Comparison of ENCODE assay signal across 8 cellular contexts in genomic region chr16:57187508-57187854, GRCh38. TPM values are rescaled to one million over a fixed set of nuclear protein-coding genes. Genes with fewer than 3 reads are reported as not detected.
DNase-seq lines count a peak whose midpoint lies in the region; ATAC-seq and TF ChIP-seq lines count a peak whose summit lies in the region.

No MANE protein-coding gene starts in this region.

- H3K27me3 Mint-ChIP-seq in HFFc6 (ENCODE audit: insufficient read depth): peaks cover 4% of the 10 kb centered on the region; the same call in 1 of the 2 replicates

- H3K27ac Mint-ChIP-seq in HFFc6: peak overlapping the region; percentile 93
- peak overlapping the region; percentile 97 to 99 for H3K27ac Mint-ChIP-seq in activated naive CD4-positive, alpha-beta T cell treated with anti-CD3 and anti-CD28 coated beads, Interleukin-2, amount 50 U/mL, for 72 hours

- H3K36me3 Mint-ChIP-seq in HFFc6 (ENCODE audit: low read depth): peaks cover 16% of the 10 kb centered on the region; the same call in 1 of the 2 replicates
- peaks cover 24 to 27% of the 10 kb centered on the region in 2 donors for H3K36me3 Mint-ChIP-seq in activated naive CD4-positive, alpha-beta T cell treated with anti-CD3 and anti-CD28 coated beads, Interleukin-2, amount 50 U/mL, for 72 hours

- peaks cover 70% of the 10 kb centered on the region for H3K4me1 Mint-ChIP-seq in HFFc6 (ENCODE audit: low read depth)

- in situ Hi-C loops in ACHN (cut with HindIII; ENCODE audit: low pct_ligation_motif_present, low pct_unique_long_range_greater_than_20kb, low sequenced_read_pairs): no loop called here

- TF ChIP-seq CTCF in HFFc6 (IDR thresholded peaks at IDR 0.05): no peak
- no peak for TF ChIP-seq CTCF in liver (IDR thresholded peaks at IDR 0.05; ENCODE audit: low read depth, low read length, missing input control)

- peaks cover 4 to 33% (median 16%) of the 10 kb centered on the region in 4 donors for H3K4me1 ChIP-seq in liver (ENCODE audit: control insufficient read depth in 4 of 4, insufficient read depth in 4 of 4, low read length in 3 of 4)
- peaks cover 1% of the 10 kb centered on the region for H3K4me1 ChIP-seq in urinary bladder (ENCODE audit: insufficient read depth)

- H3K36me3 ChIP-seq in liver (ENCODE audit: control insufficient read depth in 4 of 4, insufficient read depth in 3 of 4, low read depth in 1 of 4, low read length in 3 of 4): no peaks in the 10 kb centered on the region
- no peaks in the 10 kb centered on the region for H3K36me3 ChIP-seq in urinary bladder (ENCODE audit: insufficient read depth)

- no peaks in the 10 kb centered on the region; the same call in 1 of the 2 replicates for H3K9me3 Mint-ChIP-seq in HFFc6
- no peaks in the 10 kb centered on the region for H3K9me3 Mint-ChIP-seq in activated naive CD4-positive, alpha-beta T cell treated with anti-CD3 and anti-CD28 coated beads, Interleukin-2, amount 50 U/mL, for 72 hours

- no peaks in the 10 kb centered on the region for H3K9me3 ChIP-seq in liver (ENCODE audit: control insufficient read depth in 4 of 4, low read length in 3 of 4)

- peak; percentile 39 for DNase-seq in ACHN
- no peak for DNase-seq in HFFc6
- no peak for DNase-seq in activated naive CD4-positive, alpha-beta T cell treated with anti-CD3 and anti-CD28 coated beads, Interleukin-2, amount 50 U/mL, for 72 hours (ENCODE audit: low spot score in 2 of 2)
- DNase-seq in DMS153 (lab: John Stamatoyannopoulos, UW): no peak
- DNase-seq in GF-D8 (lab: John Stamatoyannopoulos, UW): no peak

- peak overlapping the region; percentile 91 to 93 for H3K27ac ChIP-seq in liver (ENCODE audit: low read depth in 1 of 2, low read length in 2 of 2)
- peak overlapping the region; percentile 75 for H3K27ac ChIP-seq in urinary bladder (ENCODE audit: low read depth)

- no peak for TF ChIP-seq RAD21 in liver (IDR thresholded peaks at IDR 0.05)

- peak overlapping the region; percentile 29 to 83 for H3K9ac ChIP-seq in liver (ENCODE audit: low read depth in 1 of 2, low read length in 2 of 2)

- no peak for ATAC-seq in activated naive CD4-positive, alpha-beta T cell treated with anti-CD3 and anti-CD28 coated beads, Interleukin-2, amount 50 U/mL, for 72 hours
- ATAC-seq in GM19463 (IDR thresholded peaks at IDR 0.05; ENCODE audit: unreplicated experiment): no peak

- H3K27me3 ChIP-seq in liver (ENCODE audit: control insufficient read depth in 4 of 4, insufficient read depth in 4 of 4, low read length in 3 of 4): no peaks in the 10 kb centered on the region

- H3K4me3 ChIP-seq in liver (ENCODE audit: low read depth in 1 of 3, low read length in 3 of 3): peak overlapping the region; percentile 74 to 86 (median 81)
- H3K4me3 ChIP-seq in urinary bladder (ENCODE audit: low read depth, low read length): peak overlapping the region; percentile 85

- H3K4me3 Mint-ChIP-seq in HFFc6: peak overlapping the region; percentile 97

- 2% methylated on average over 6 of the region's 6 CpGs for WGBS in liver
- 4% methylated on average over 6 of the region's 6 CpGs for WGBS in urinary bladder

TF ChIP-seq in liver, 16 proteins besides CTCF, POLR2A, EP300 and RAD21:
- TF ChIP-seq GABPA (IDR thresholded peaks at IDR 0.05 in 1 of 2, conservative IDR thresholded peaks at IDR 0.05 in 1 of 2) (no peak), ZBTB33 (IDR thresholded peaks at IDR 0.05) (peak; percentile 15)

RNA-seq across cellular contexts. Expression of gene RSPRY1, which starts 1.4 kb away (rescaled TPM):
- 10 to 100 TPM; 38.8 to 51.9 (median 47.7) TPM for total RNA-seq in HFFc6 (2021; fragmentation: NEBNext Ultra II Directional; extraction: Animal tissue kit (Norgen Biotek cat#: 25700))
- 10 to 100 TPM; 37.2 to 38.6 TPM for total RNA-seq in activated naive CD4-positive, alpha-beta T cell treated with anti-CD3 and anti-CD28 coated beads, Interleukin-2, amount 50 U/mL, for 72 hours
- total RNA-seq in liver: 10 to 100 TPM; 21.5 to 27.6 TPM
- 10 to 100 TPM; 10.9 to 18.9 TPM for polyA plus RNA-seq in liver
- 59.5 TPM for total RNA-seq in urinary bladder
- polyA plus RNA-seq in urinary bladder: 18.3 TPM

RNA-seq across cellular contexts. Expression of gene PSME3IP1, which starts 1.6 kb away (rescaled TPM):
- 10 to 100 TPM; 55.9 to 85.0 (median 76.5) TPM for total RNA-seq in HFFc6 (2021; fragmentation: NEBNext Ultra II Directional; extraction: Animal tissue kit (Norgen Biotek cat#: 25700))
- 100 to 1,000 TPM; 113 to 115 TPM for total RNA-seq in activated naive CD4-positive, alpha-beta T cell treated with anti-CD3 and anti-CD28 coated beads, Interleukin-2, amount 50 U/mL, for 72 hours
- total RNA-seq in liver: 10 to 100 TPM; 26.5 to 34.7 TPM
- 10 to 100 TPM; 25.0 to 25.1 TPM for polyA plus RNA-seq in liver
- total RNA-seq in urinary bladder: 61.8 TPM
- polyA plus RNA-seq in urinary bladder: 63.1 TPM

RNA-seq across cellular contexts. Expression of gene ARL2BP, which starts 57.6 kb away (rescaled TPM):
- total RNA-seq in HFFc6 (2021; fragmentation: NEBNext Ultra II Directional; extraction: Animal tissue kit (Norgen Biotek cat#: 25700)): 10 to 100 TPM; 70.3 to 80.0 (median 76.7) TPM
- total RNA-seq in activated naive CD4-positive, alpha-beta T cell treated with anti-CD3 and anti-CD28 coated beads, Interleukin-2, amount 50 U/mL, for 72 hours: 10 to 100 TPM; 14.7 to 20.7 TPM
- total RNA-seq in liver (10 to 100 TPM; 19.9 to 33.6 TPM), urinary bladder (84.5 TPM)
- polyA plus RNA-seq in liver (10 to 100 TPM; 13.4 to 18.4 TPM), urinary bladder (58.3 TPM)
